9 cellular contexts compared by ENCODE assay signal in genomic region chr15:74821091-74821789, GRCh38. TPM values are rescaled to one million over a fixed set of nuclear protein-coding genes. Genes with fewer than 3 reads are reported as not detected.
DNase-seq lines count a peak whose midpoint lies in the region; ATAC-seq and TF ChIP-seq lines count a peak whose summit lies in the region.
"Had no signal": no experiment of that assay in that cellular context is flagged by ENCODE, and none has a peak within 500 bp of the region (broad histone marks: within the 10 kb centered on the region; RNA-seq: fewer than 3 reads in every experiment).

No MANE protein-coding gene starts in this region.

- ATAC-seq in GM18499 (IDR thresholded peaks at IDR 0.05; ENCODE audit: insufficient read depth, unreplicated experiment) = peak; percentile 53
- peak; percentile 85 for ATAC-seq in GM21390 (IDR thresholded peaks at IDR 0.05; ENCODE audit: unreplicated experiment)
- ATAC-seq in Right ventricle myocardium superior (ENCODE audit: poor library complexity) = no peak
- ATAC-seq: activated naive CD8-positive, alpha-beta T cell treated with anti-CD3 and anti-CD28 coated beads, Interleukin-2, amount 50 U/mL, for 24 hours had no signal

- DNase-seq in M059J (ENCODE audit: low read depth) = peak; percentile 47
- DNase-seq in epithelial cell of esophagus (ENCODE audit: low read depth) = peak; percentile 70
- no peak for DNase-seq in occipital lobe (lab: John Stamatoyannopoulos, UW)
- no peak for DNase-seq in activated effector memory CD4-positive, alpha-beta T cell treated with anti-CD3 and anti-CD28 coated beads, Interleukin-2, amount 50 U/mL, for 16 hours
- DNase-seq in kidney tubule cell (ENCODE audit: low spot score) = no peak
- DNase-seq in Right ventricle myocardium superior = no peak
- DNase-seq: activated naive CD8-positive, alpha-beta T cell treated with anti-CD3 and anti-CD28 coated beads, Interleukin-2, amount 50 U/mL, for 24 hours had no signal

- intact Hi-C loops in Right ventricle myocardium superior (cut with DNase I) = no loop called here

- TF ChIP-seq CTCF in epithelial cell of esophagus (IDR thresholded peaks at IDR 0.05; ENCODE audit: insufficient read depth, low read depth, low read length, missing control alignments) = no peak

- H3K4me3 ChIP-seq in epithelial cell of esophagus (ENCODE audit: low read length) = no peak overlapping the region

RNA-seq across cellular contexts. Expression of gene CPLX3, which starts 5.2 kb away (rescaled TPM):
- not detected in 2 replicates for total RNA-seq in M059J (2014; rRNA removed; shearing (Covaris generic))
- 1.6 TPM for total RNA-seq in occipital lobe
- 3.6 TPM for total RNA-seq in Right ventricle myocardium superior

RNA-seq across cellular contexts. Expression of gene LMAN1L, which starts 8.6 kb away (rescaled TPM):
- total RNA-seq in M059J (2014; rRNA removed; shearing (Covaris generic)) = not detected in 2 replicates
- total RNA-seq in occipital lobe = not detected
- total RNA-seq in Right ventricle myocardium superior = 20.6 TPM

RNA-seq across cellular contexts. Expression of gene ULK3, which starts 21.7 kb away (rescaled TPM):
- total RNA-seq in M059J (2014; rRNA removed; shearing (Covaris generic)) = 10.9 and 15.3 TPM in 2 replicates
- total RNA-seq in occipital lobe (32.4 TPM), Right ventricle myocardium superior (35.8 TPM)

RNA-seq across cellular contexts. Expression of gene CSK, which starts 39.4 kb away (rescaled TPM):
- 9.4 and 23.8 TPM in 2 replicates for total RNA-seq in M059J (2014; rRNA removed; shearing (Covaris generic))
- total RNA-seq in occipital lobe (24.0 TPM), Right ventricle myocardium superior (45.5 TPM)

RNA-seq across cellular contexts. Expression of gene SCAMP2, which starts 51.9 kb away (rescaled TPM):
- total RNA-seq in M059J (2014; rRNA removed; shearing (Covaris generic)) = 41.5 and 60.0 TPM in 2 replicates
- total RNA-seq in occipital lobe (8.0 TPM), Right ventricle myocardium superior (38.8 TPM)

Comparison
In these comparisons a context has a peak if more than half of its experiments do, and no peak if none do; other contexts are left out.
1. DNase-seq: peak in M059J (single experiment) and epithelial cell of esophagus (single experiment); none in occipital lobe (single experiment), activated effector memory CD4-positive, alpha-beta T cell treated with anti-CD3 and anti-CD28 coated beads, Interleukin-2, amount 50 U/mL, for 16 hours (single experiment), kidney tubule cell (single experiment) and Right ventricle myocardium superior (single experiment).
2. RNA of gene LMAN1L, which starts 8.6 kb away (total RNA-seq): 20.6 TPM in Right ventricle myocardium superior (single experiment); not detected in M059J and not detected in occipital lobe (single experiment); every median in the first group is over 10 times any median in the second.